ENCODE assay signal across 6 cellular contexts in genomic region chr3:52198643-52199608, GRCh38. TPM values are rescaled to one million over a fixed set of nuclear protein-coding genes. Genes with fewer than 3 reads are reported as not detected.
DNase-seq lines count a peak whose midpoint lies in the region; ATAC-seq, FAIRE-seq and TF ChIP-seq lines count a peak whose summit lies in the region.

No MANE protein-coding gene starts in this region.

- H3K4me3 ChIP-seq in A549, result peak overlapping the region; percentile 68
- H3K4me3 ChIP-seq in RWPE2 (ENCODE audit: severe bottlenecking), result peak overlapping the region; percentile 90
- peak overlapping the region; percentile 90 for H3K4me3 ChIP-seq in iPS-18a (ENCODE audit: low read length)

- 70% methylated on average over 10 of the region's 14 CpGs for WGBS in A549 (ENCODE audit: missing lambda C conversion rate)

- DNase-seq in A549 (ENCODE audit: low read depth in 1 of 2, low spot score in 1 of 2) (no peak), RWPE2 (ENCODE audit: low spot score) (no peak), NCI-H446 treated with DMSO at 0.1 percent for 48 hours (lab: John Stamatoyannopoulos, UW) (no peak)

- H3K9ac ChIP-seq in iPS-18a (ENCODE audit: low read length), result peak overlapping the region; percentile 70

- POLR2A ChIA-PET in A549 (lab: Yijun Ruan, JAX), result no interaction called here

- TF ChIP-seq CTCF in A549 (IDR thresholded peaks at IDR 0.05) (no peak), RWPE2 (IDR thresholded peaks at IDR 0.05; ENCODE audit: poor library complexity, severe bottlenecking) (no peak)

- H3K4me1 ChIP-seq in A549, result peaks cover 22% of the 10 kb centered on the region
- H3K4me1 ChIP-seq in RWPE2 (ENCODE audit: insufficient read depth, poor library complexity, severe bottlenecking), result peaks cover 7% of the 10 kb centered on the region
- peaks cover 6% of the 10 kb centered on the region for H3K4me1 ChIP-seq in iPS-18a (ENCODE audit: control insufficient read depth, low read depth, low read length)

- H3K9me3 ChIP-seq in A549, result no peaks in the 10 kb centered on the region
- H3K9me3 ChIP-seq in RWPE2 (ENCODE audit: severe bottlenecking), result no peaks in the 10 kb centered on the region
- H3K9me3 ChIP-seq in iPS-18a (ENCODE audit: control insufficient read depth, low read depth, low read length), result no peaks in the 10 kb centered on the region

- no peak for FAIRE-seq in A549 (lab: Jason Lieb, UNC)

- H3K36me3 ChIP-seq in RWPE2 (ENCODE audit: low read depth) (peaks cover 49% of the 10 kb centered on the region), iPS-18a (ENCODE audit: control insufficient read depth, low read depth, low read length) (peaks cover 33% of the 10 kb centered on the region)

- TF ChIP-seq EP300 in A549 (IDR thresholded peaks at IDR 0.05), result no peak

- no peak for TF ChIP-seq POLR2A in A549 (IDR thresholded peaks at IDR 0.05; ENCODE audit: low read length)

- H3K27ac ChIP-seq in A549, result peak overlapping the region; percentile 93 to 96
- H3K27ac ChIP-seq in RWPE2 (ENCODE audit: poor library complexity, severe bottlenecking), result peak overlapping the region; percentile 11
- no peak overlapping the region for H3K27ac ChIP-seq in iPS-18a (ENCODE audit: low read length)

- CTCF ChIA-PET in A549 (lab: Yijun Ruan, JAX), result no interaction called here

- peak overlapping the region; percentile 94 for H3K4me2 ChIP-seq in A549

- peak in 1 of 2 experiments; percentile 9; a peak in 3 of 6 replicates for ATAC-seq in A549
- no peak for ATAC-seq in RWPE2 (ENCODE audit: low read depth)
- no peak for ATAC-seq in activated CD4-positive, CD25-positive, alpha-beta regulatory T cell treated with anti-CD3 and anti-CD28 coated beads, Interleukin-2, amount 50 U/mL, for 24 hours
- ATAC-seq in GM18502 (IDR thresholded peaks at IDR 0.05; ENCODE audit: poor library complexity, unreplicated experiment), result no peak

- TF ChIP-seq RAD21 in A549 (conservative IDR thresholded peaks at IDR 0.05 in 1 of 2, IDR thresholded peaks at IDR 0.05 in 1 of 2), result no peak

- no peaks in the 10 kb centered on the region for H3K27me3 ChIP-seq in RWPE2 (ENCODE audit: insufficient read depth, poor library complexity, severe bottlenecking)
- no peaks in the 10 kb centered on the region for H3K27me3 ChIP-seq in iPS-18a (ENCODE audit: control insufficient read depth, insufficient read depth, low read length)

TF ChIP-seq in A549, 52 proteins besides CTCF, POLR2A, EP300 and RAD21:
- TF ChIP-seq KDM1A (IDR thresholded peaks at IDR 0.05; ENCODE audit: low read depth) (no peak), CBX2 (IDR thresholded peaks at IDR 0.05; ENCODE audit: borderline replicate concordance, low read depth) (no peak), MAZ (IDR thresholded peaks at IDR 0.05; ENCODE audit: borderline replicate concordance, low read depth, low read length) (no peak), HOXB5 (CRISPR knock-in tag; IDR thresholded peaks at IDR 0.05) (no peak), NPAS2 (CRISPR knock-in tag; IDR thresholded peaks at IDR 0.05; ENCODE audit: borderline replicate concordance) (no peak), SMC3 (IDR thresholded peaks at IDR 0.05) (no peak), POLR2AphosphoS2 (conservative IDR thresholded peaks at IDR 0.05; ENCODE audit: low read length) (no peak), FOSL2 (IDR thresholded peaks at IDR 0.05) (no peak), FOSL2 (CRISPR knock-in tag; IDR thresholded peaks at IDR 0.05) (no peak), ZC3H11A (IDR thresholded peaks at IDR 0.05) (no peak), MAFK (IDR thresholded peaks at IDR 0.05; ENCODE audit: partially characterized antibody) (no peak), RCOR1 (IDR thresholded peaks at IDR 0.05; ENCODE audit: low read depth, low read length) (no peak), TP53 (CRISPR knock-in tag; IDR thresholded peaks at IDR 0.05) (no peak), JUNB (IDR thresholded peaks at IDR 0.05) (no peak), FOXS1 (CRISPR knock-in tag; IDR thresholded peaks at IDR 0.05) (no peak)
- TF ChIP-seq, protein P1, sequence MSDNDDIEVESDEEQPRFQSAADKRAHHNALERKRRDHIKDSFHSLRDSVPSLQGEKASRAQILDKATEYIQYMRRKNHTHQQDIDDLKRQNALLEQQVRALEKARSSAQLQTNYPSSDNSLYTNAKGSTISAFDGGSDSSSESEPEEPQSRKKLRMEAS (IDR thresholded peaks at IDR 0.05), result no peak

RNA-seq across cellular contexts. Expression of gene ALAS1, which starts 1.0 kb away (rescaled TPM):
- polyA plus RNA-seq in A549 (2011; rRNA removed) (59.7 and 63.7 TPM in 2 replicates), A549 (2017; fragmentation: RNase III; extraction: RNeasy Plus Mini Kit Qiagen cat#74134 plus additional on column Dnase treatment) (50.5 to 56.8 TPM (median 53.9 TPM) in 3 replicates)
- polyA plus RNA-seq in A549 (2012; cell fraction: cytosol; rRNA removed), result 69.1 and 77.6 TPM in 2 replicates
- polyA plus RNA-seq in A549 (2012; cell fraction: nucleus; rRNA removed), result 108 and 109 TPM in 2 replicates
- 48.5 and 50.9 TPM in 2 replicates for polyA minus RNA-seq in A549 (2011; rRNA and poly(A)+ RNA removed)

RNA-seq across cellular contexts. Expression of gene TLR9, which starts 26.5 kb away (rescaled TPM):
- polyA plus RNA-seq in A549 (2011; rRNA removed) (0.04 and 0.12 TPM in 2 replicates), A549 (2017; fragmentation: RNase III; extraction: RNeasy Plus Mini Kit Qiagen cat#74134 plus additional on column Dnase treatment) (not detected in 3 replicates)
- polyA plus RNA-seq in A549 (2012; cell fraction: cytosol; rRNA removed), result not detected in 2 replicates
- polyA plus RNA-seq in A549 (2012; cell fraction: nucleus; rRNA removed), result 0.18 and 0.48 TPM in 2 replicates
- 0.10 TPM in 1 of 2 replicates, not detected in the other for polyA minus RNA-seq in A549 (2011; rRNA and poly(A)+ RNA removed)

RNA-seq across cellular contexts. Expression of gene TWF2, which starts 40.0 kb away (rescaled TPM):
- polyA plus RNA-seq in A549 (2011; rRNA removed) (36.8 and 46.3 TPM in 2 replicates), A549 (2017; fragmentation: RNase III; extraction: RNeasy Plus Mini Kit Qiagen cat#74134 plus additional on column Dnase treatment) (50.5 to 55.4 TPM (median 53.6 TPM) in 3 replicates)
- polyA plus RNA-seq in A549 (2012; cell fraction: cytosol; rRNA removed), result 102 and 123 TPM in 2 replicates
- polyA plus RNA-seq in A549 (2012; cell fraction: nucleus; rRNA removed), result 130 and 152 TPM in 2 replicates
- polyA minus RNA-seq in A549 (2011; rRNA and poly(A)+ RNA removed), result 32.6 and 42.2 TPM in 2 replicates

RNA-seq across cellular contexts. Expression of gene POC1A, which starts 44.7 kb away (rescaled TPM):
- polyA plus RNA-seq in A549 (2011; rRNA removed) (9.4 and 9.8 TPM in 2 replicates), A549 (2017; fragmentation: RNase III; extraction: RNeasy Plus Mini Kit Qiagen cat#74134 plus additional on column Dnase treatment) (13.8 to 14.9 TPM (median 14.1 TPM) in 3 replicates)
- polyA plus RNA-seq in A549 (2012; cell fraction: cytosol; rRNA removed), result 19.3 and 25.2 TPM in 2 replicates
- 20.5 and 22.4 TPM in 2 replicates for polyA plus RNA-seq in A549 (2012; cell fraction: nucleus; rRNA removed)
- polyA minus RNA-seq in A549 (2011; rRNA and poly(A)+ RNA removed), result 21.6 and 23.1 TPM in 2 replicates

RNA-seq across cellular contexts. Expression of gene PPM1M, which starts 46.6 kb away (rescaled TPM):
- polyA plus RNA-seq in A549 (2011; rRNA removed) (6.3 and 8.8 TPM in 2 replicates), A549 (2017; fragmentation: RNase III; extraction: RNeasy Plus Mini Kit Qiagen cat#74134 plus additional on column Dnase treatment) (5.8 to 8.0 TPM (median 5.9 TPM) in 3 replicates)
- polyA plus RNA-seq in A549 (2012; cell fraction: cytosol; rRNA removed), result 6.3 and 6.6 TPM in 2 replicates
- 12.4 and 13.8 TPM in 2 replicates for polyA plus RNA-seq in A549 (2012; cell fraction: nucleus; rRNA removed)
- polyA minus RNA-seq in A549 (2011; rRNA and poly(A)+ RNA removed), result 6.3 and 7.6 TPM in 2 replicates
